28 cellular contexts compared by ENCODE assay signal in genomic region chr17:52150935-52151334, GRCh38. TPM values are rescaled to one million over a fixed set of nuclear protein-coding genes. Genes with fewer than 3 reads are reported as not detected.
"Had no signal": no experiment of that assay in that cellular context is flagged by ENCODE, and none has a peak within 500 bp of the region (broad histone marks: within the 10 kb centered on the region; RNA-seq: fewer than 3 reads in every experiment).

No MANE protein-coding gene starts in this region.

- ATAC-seq: activated naive CD4-positive, alpha-beta T cell treated with anti-CD3 and anti-CD28 coated beads, Interleukin-2, amount 50 U/mL, for 72 hours; activated T-cell treated with anti-CD3 and anti-CD28 coated beads, Interleukin-2, amount 50 U/mL, for 72 hours; gastroesophageal sphincter; heart right ventricle; WTC11 had no signal

- DNase-seq: activated CD4-positive, alpha-beta memory T cell treated with anti-CD3 and anti-CD28 coated beads, Interleukin-2, amount 10 ng/mL, durations not matched to agents 7 days and 5 days; activated CD4-positive, alpha-beta T cell treated with anti-CD3 and anti-CD28 coated beads for 1 hour; activated CD4-positive, alpha-beta T cell treated with anti-CD3 and anti-CD28 coated beads for 4 hours; activated CD4-positive, alpha-beta T cell treated with anti-CD3 and anti-CD28 coated beads, Interleukin-2, amount 10 ng/mL, durations not matched to agents 7 days and 5 days; activated CD4-positive, alpha-beta T cell treated with anti-CD3 and anti-CD28 coated beads, Interleukin-2, amount 50 U/mL, for 4 hours; activated CD8-positive, alpha-beta memory T cell treated with anti-CD3 and anti-CD28 coated beads, Interleukin-2, amount 50 U/mL, for 48 hours; activated gamma-delta T cell; activated naive CD4-positive, alpha-beta T cell; activated naive CD4-positive, alpha-beta T cell treated with anti-CD3 and anti-CD28 coated beads, Interleukin-2, amount 10 ng/mL, durations not matched to agents 7 days and 5 days; activated naive CD8-positive, alpha-beta T cell treated with anti-CD3 and anti-CD28 coated beads, Interleukin-2, amount 10 ng/mL, durations not matched to agents 7 days and 5 days; activated T-cell treated with anti-CD3 and anti-CD28 coated beads for 4 hours; activated T-cell treated with anti-CD3 and anti-CD28 coated beads, Interleukin-2, amount 50 U/mL, for 24 hours; activated T-cell treated with anti-CD3 and anti-CD28 coated beads, Interleukin-2, amount 50 U/mL, for 72 hours; colonic mucosa; effector CD8-positive, alpha-beta T cell; esophagus squamous epithelium; foreskin melanocyte; heart right ventricle; T-helper 2 cell had no signal

- H3K27me3 ChIP-seq: ascending aorta, colonic mucosa had no signal

- H3K4me3 ChIP-seq: ascending aorta, breast epithelium, cardiac muscle cell, colonic mucosa, esophagus squamous epithelium, gastroesophageal sphincter, heart right ventricle had no signal

- H3K27ac ChIP-seq: ascending aorta, breast epithelium, cardiac muscle cell, colonic mucosa, epithelial cell of prostate, esophagus squamous epithelium, gastroesophageal sphincter, heart right ventricle had no signal

- H3K36me3 ChIP-seq: ascending aorta, breast epithelium, cardiac muscle cell, colonic mucosa, esophagus squamous epithelium, gastroesophageal sphincter, heart right ventricle had no signal

- H3K9me3 ChIP-seq: ascending aorta, breast epithelium, colonic mucosa, esophagus squamous epithelium, gastroesophageal sphincter, heart right ventricle had no signal

- H3K4me1 ChIP-seq: ascending aorta, breast epithelium, colonic mucosa, gastroesophageal sphincter, heart right ventricle had no signal

RNA-seq across cellular contexts. Expression of gene CA10, which starts 7.6 kb away (rescaled TPM):
- polyA plus RNA-seq: cardiac muscle cell, endothelial cell of umbilical vein, fibroblast of lung, heart right ventricle had no signal
